In the genomic region with DNA sequence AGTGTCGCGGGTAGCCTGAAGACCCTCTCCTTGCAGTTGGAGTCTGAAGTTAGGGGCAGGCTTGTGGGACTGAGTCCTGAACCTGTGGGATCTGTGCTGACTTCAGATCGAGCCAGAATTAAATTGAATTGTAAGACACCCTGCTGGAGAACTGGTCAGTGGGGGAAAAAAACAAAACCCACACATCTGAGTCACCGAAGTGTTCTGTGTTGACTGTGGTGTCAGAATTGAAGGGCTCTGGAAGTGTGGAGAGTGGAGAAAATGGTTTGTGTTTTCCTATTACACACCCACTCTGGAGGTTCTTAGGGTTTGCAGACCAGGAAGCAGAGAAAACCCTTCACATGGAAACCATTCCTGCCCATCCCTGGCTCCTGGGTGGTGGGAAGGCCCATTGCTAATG, we compare ENCODE assay signal across 21 cellular contexts.
"Had no signal": no experiment of that assay in that cellular context is flagged by ENCODE, and none has a peak within 500 bp of the region (broad histone marks: within the 10 kb centered on the region; RNA-seq: fewer than 3 reads in every experiment).

No MANE protein-coding gene starts in this region.

- H3K4me3 Mint-ChIP-seq: activated CD4-positive, alpha-beta memory T cell treated with anti-CD3 and anti-CD28 coated beads, Interleukin-2, amount 10 ng/mL, durations not matched to agents 7 days and 5 days; activated CD8-positive, alpha-beta memory T cell treated with anti-CD3 and anti-CD28 coated beads, Interleukin-2, amount 10 ng/mL, durations not matched to agents 7 days and 5 days; activated naive CD8-positive, alpha-beta T cell treated with anti-CD3 and anti-CD28 coated beads for 36 hours; nephron; T-helper 2 cell treated with Interferon-gamma antibody and Interleukin-4, amounts not matched to agents 5 μg/mL and 100 μg/mL, for 36 hours had no signal

- H3K27me3 Mint-ChIP-seq: activated naive CD8-positive, alpha-beta T cell treated with anti-CD3 and anti-CD28 coated beads for 36 hours had no signal

- H3K27ac Mint-ChIP-seq: activated CD4-positive, alpha-beta memory T cell treated with anti-CD3 and anti-CD28 coated beads, Interleukin-2, amount 10 ng/mL, durations not matched to agents 7 days and 5 days; activated CD8-positive, alpha-beta memory T cell treated with anti-CD3 and anti-CD28 coated beads, Interleukin-2, amount 10 ng/mL, durations not matched to agents 7 days and 5 days; activated naive CD8-positive, alpha-beta T cell treated with anti-CD3 and anti-CD28 coated beads for 36 hours; immature natural killer cell; nephron; T-helper 2 cell treated with Interferon-gamma antibody and Interleukin-4, amounts not matched to agents 5 μg/mL and 100 μg/mL, for 36 hours had no signal

- H3K4me3 ChIP-seq: breast epithelium, coronary artery, thyroid gland had no signal

- H3K9me3 Mint-ChIP-seq: activated CD4-positive, alpha-beta memory T cell treated with anti-CD3 and anti-CD28 coated beads, Interleukin-2, amount 10 ng/mL, durations not matched to agents 7 days and 5 days; activated naive CD8-positive, alpha-beta T cell treated with anti-CD3 and anti-CD28 coated beads for 36 hours; immature natural killer cell; nephron; T-helper 2 cell treated with Interferon-gamma antibody and Interleukin-4, amounts not matched to agents 5 μg/mL and 100 μg/mL, for 36 hours had no signal

- DNase-seq: activated CD4-positive, alpha-beta memory T cell treated with anti-CD3 and anti-CD28 coated beads, Interleukin-2, amount 10 ng/mL, durations not matched to agents 7 days and 5 days; activated CD4-positive, alpha-beta T cell treated with anti-CD3 and anti-CD28 coated beads for 48 hours; activated CD4-positive, CD25-positive, alpha-beta regulatory T cell; activated CD8-positive, alpha-beta memory T cell treated with anti-CD3 and anti-CD28 coated beads, Interleukin-2, amount 10 ng/mL, durations not matched to agents 7 days and 5 days; activated naive CD4-positive, alpha-beta T cell; activated naive CD8-positive, alpha-beta T cell treated with anti-CD3 and anti-CD28 coated beads for 36 hours; amygdala; erythroblast; immature natural killer cell; mesendoderm; nucleus accumbens; retina; stimulated activated CD4-positive, alpha-beta T cell treated with anti-CD3 and anti-CD28 coated beads, Interleukin-12 subunit alpha, Interleukin-12 subunit beta, amount 100 ng/mL, for 4 hours; stimulated activated CD4-positive, alpha-beta T cell treated with anti-CD3 and anti-CD28 coated beads, Interleukin-1b, Interleukin-23, amount 100 ng/mL, for 48 hours; stimulated activated CD8-positive, alpha-beta memory T cell treated with anti-CD3 and anti-CD28 coated beads, Interleukin-4, amount 100 ng/mL, for 48 hours; stimulated activated naive CD4-positive, alpha-beta T cell treated with Interleukin-2 at 50 U/mL for 16 hours; thyroid gland had no signal

- ATAC-seq: activated CD8-positive, alpha-beta memory T cell treated with anti-CD3 and anti-CD28 coated beads, Interleukin-2, amount 10 ng/mL, durations not matched to agents 7 days and 5 days had no signal

- H3K36me3 Mint-ChIP-seq: activated CD8-positive, alpha-beta memory T cell treated with anti-CD3 and anti-CD28 coated beads, Interleukin-2, amount 10 ng/mL, durations not matched to agents 7 days and 5 days; activated naive CD8-positive, alpha-beta T cell treated with anti-CD3 and anti-CD28 coated beads for 36 hours; immature natural killer cell had no signal
